In genomic region chr17:36534881-36535668, GRCh38 we compare ENCODE assay signal across 8 cellular contexts. TPM values are rescaled to one million over a fixed set of nuclear protein-coding genes. Genes with fewer than 3 reads are reported as not detected.
A peak's percentile ranks its signal among the peaks of the same experiment; 100 is the strongest.
DNase-seq lines count a peak whose midpoint lies in the region; ATAC-seq and TF ChIP-seq lines count a peak whose summit lies in the region.

Gene PIGW (plus strand): TSS chr17:36534987. CDS start chr17:36537102, 2,115 bp downstream.

- H3K27me3 Mint-ChIP-seq in T-helper 1 cell treated with Interleukin-12 subunit alpha and Interleukin-12 subunit beta and Interleukin-4 antibody, amounts not matched to agents 30 μg/mL and 1 μg/mL, for 36 hours (ENCODE audit: low read depth) = no peaks in the 10 kb centered on the region

- peak within 1 kb of the TSS; percentile 80 for H3K4me3 ChIP-seq in left ventricle myocardium inferior
- H3K4me3 ChIP-seq in psoas muscle = peak within 1 kb of the TSS; percentile 92
- H3K4me3 ChIP-seq in urinary bladder (ENCODE audit: low read depth, low read length) = peak within 1 kb of the TSS; percentile 63

- H3K27me3 ChIP-seq in left ventricle myocardium inferior (ENCODE audit: low read depth) (no peaks in the 10 kb centered on the region), psoas muscle (ENCODE audit: insufficient read depth in 3 of 3, low read length in 2 of 3) (no peaks in the 10 kb centered on the region)

- H3K4me1 ChIP-seq in left ventricle myocardium inferior (peaks cover 19% of the 10 kb centered on the region), psoas muscle (peaks cover 8% of the 10 kb centered on the region), urinary bladder (ENCODE audit: insufficient read depth) (no peaks in the 10 kb centered on the region)

- TF ChIP-seq CTCF in GM13976 (IDR thresholded peaks at IDR 0.05; ENCODE audit: borderline replicate concordance, control extremely low read depth, extremely low read depth, insufficient read depth, missing control alignments) = peak; percentile 13
- no peak for TF ChIP-seq CTCF in left ventricle myocardium inferior (IDR thresholded peaks at IDR 0.05; ENCODE audit: borderline replicate concordance)
- TF ChIP-seq CTCF in psoas muscle (IDR thresholded peaks at IDR 0.05) = peak; percentile 14

- no peaks in the 10 kb centered on the region for H3K9me3 Mint-ChIP-seq in T-helper 1 cell treated with Interleukin-12 subunit alpha and Interleukin-12 subunit beta and Interleukin-4 antibody, amounts not matched to agents 30 μg/mL and 1 μg/mL, for 36 hours

- H3K27ac Mint-ChIP-seq in T-helper 1 cell treated with Interleukin-12 subunit alpha and Interleukin-12 subunit beta and Interleukin-4 antibody, amounts not matched to agents 30 μg/mL and 1 μg/mL, for 36 hours = peak within 1 kb of the TSS; percentile 98

- DNase-seq in GM13976 (ENCODE audit: low spot score) = peak; percentile 94
- DNase-seq in NCI-H1694 (lab: John Stamatoyannopoulos, UW) = peak; percentile 85
- peak; percentile 86 for DNase-seq in amniotic epithelial cell (ENCODE audit: low read depth)
- peak; percentile 89 for DNase-seq in left ventricle myocardium inferior
- DNase-seq in psoas muscle = peak; percentile 92 to 95

- H3K4me1 Mint-ChIP-seq in T-helper 1 cell treated with Interleukin-12 subunit alpha and Interleukin-12 subunit beta and Interleukin-4 antibody, amounts not matched to agents 30 μg/mL and 1 μg/mL, for 36 hours (ENCODE audit: low read depth) = peaks cover 28% of the 10 kb centered on the region

- H3K36me3 ChIP-seq in left ventricle myocardium inferior (peaks cover 36% of the 10 kb centered on the region), psoas muscle (ENCODE audit: insufficient read depth in 1 of 2, low read depth in 1 of 2) (peaks cover 9 to 65% of the 10 kb centered on the region in 2 donors), urinary bladder (ENCODE audit: insufficient read depth) (no peaks in the 10 kb centered on the region)

- H3K4me3 Mint-ChIP-seq in T-helper 1 cell treated with Interleukin-12 subunit alpha and Interleukin-12 subunit beta and Interleukin-4 antibody, amounts not matched to agents 30 μg/mL and 1 μg/mL, for 36 hours = peak within 1 kb of the TSS; percentile 99

- H3K27ac ChIP-seq in left ventricle myocardium inferior (replicated peaks) (peak within 1 kb of the TSS; percentile 96), psoas muscle (peak within 1 kb of the TSS; percentile 100), urinary bladder (ENCODE audit: low read depth) (peak within 1 kb of the TSS; percentile 96)

- intact Hi-C loops in left ventricle myocardium inferior (cut with micrococcal nuclease) = no loop called here
- intact Hi-C loops in psoas muscle (cut with DNase I) = loop anchor here (5.0 to 10.0 kb wide), 3 partner anchors 53 to 410 kb away; partner anchors contain the start of genes AATF (in 1 of the 2) and MRM1 (in 1 of the 2)

- H3K9me3 ChIP-seq in left ventricle myocardium inferior (replicated peaks) (no peaks in the 10 kb centered on the region), psoas muscle (no peaks in the 10 kb centered on the region)

- H3K36me3 Mint-ChIP-seq in T-helper 1 cell treated with Interleukin-12 subunit alpha and Interleukin-12 subunit beta and Interleukin-4 antibody, amounts not matched to agents 30 μg/mL and 1 μg/mL, for 36 hours (ENCODE audit: low read depth) = peaks cover 31% of the 10 kb centered on the region

- in situ Hi-C loops in GM13976 (cut with MboI; ENCODE audit: low sequenced_read_pairs, unreplicated experiment) = no loop called here

- WGBS in psoas muscle, 3 donors = 0% methylated on average over 75 to 82 of the region's 82 CpGs
- under 1% methylated on average over 82 of the region's 82 CpGs for WGBS in urinary bladder

- peak; percentile 76 for ATAC-seq in HG02852 (IDR thresholded peaks at IDR 0.05; ENCODE audit: unreplicated experiment)
- peak; percentile 91 to 94 (median 94) for ATAC-seq in psoas muscle

RNA-seq across cellular contexts. Expression of gene PIGW, which starts in this region (rescaled TPM):
- total RNA-seq in left ventricle myocardium inferior (3.3 TPM), psoas muscle (10 to 100 TPM in 3 of 4 donors, 1 to 10 TPM in 1; 6.2 to 14.9 (median 10.6) TPM), urinary bladder (5.6 TPM)
- polyA plus RNA-seq in psoas muscle (10 to 100 TPM in 2 of 3 donors, 1 to 10 TPM in 1; 5.5 to 18.0 (median 16.8) TPM), urinary bladder (6.8 TPM)

Comparison
In these comparisons a context has a peak if more than half of its experiments do, and no peak if none do; other contexts are left out.
1. Peak in every context shown above with its lines: DNase-seq, ATAC-seq, H3K4me3 ChIP-seq and H3K27ac ChIP-seq.